19 cellular contexts compared by ENCODE assay signal in the genomic region with DNA sequence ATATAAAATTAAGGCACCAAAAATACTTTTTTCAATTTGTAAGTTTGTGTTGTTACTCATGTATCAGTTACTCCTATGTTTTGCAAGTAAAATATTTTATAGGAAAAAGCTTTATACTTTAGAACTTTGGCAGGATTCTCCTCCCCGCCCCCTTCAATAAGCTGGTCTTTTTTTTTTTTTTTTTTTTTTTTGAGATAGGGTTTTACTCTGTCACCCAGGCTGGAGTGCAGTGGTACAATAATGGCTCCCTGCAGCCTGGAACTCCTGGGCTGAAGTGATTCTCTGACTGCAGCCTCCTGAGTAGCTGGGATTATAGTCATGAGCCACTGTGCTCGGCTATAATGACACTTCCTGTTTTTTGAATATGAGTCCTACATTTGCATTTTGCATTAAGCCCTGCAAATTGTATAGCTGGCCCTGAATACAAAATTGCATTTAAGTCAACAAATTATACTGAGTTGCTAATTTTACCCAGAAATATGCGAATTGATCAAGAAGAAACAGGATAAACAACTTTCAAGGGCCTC.
"Had no signal": no experiment of that assay in that cellular context is flagged by ENCODE, and none has a peak within 500 bp of the region (broad histone marks: within the 10 kb centered on the region; RNA-seq: fewer than 3 reads in every experiment).

No MANE protein-coding gene starts in this region.

- H3K27me3 ChIP-seq: ascending aorta, colonic mucosa, tibial nerve had no signal

- H3K36me3 Mint-ChIP-seq: activated naive CD4-positive, alpha-beta T cell treated with anti-CD3 and anti-CD28 coated beads, Interleukin-2, amount 50 U/mL, for 24 hours; mesothelial cell of epicardium had no signal

- H3K4me1 ChIP-seq: ascending aorta had no signal

- H3K9me3 Mint-ChIP-seq: activated naive CD4-positive, alpha-beta T cell treated with anti-CD3 and anti-CD28 coated beads, Interleukin-2, amount 50 U/mL, for 24 hours; activated T-cell treated with anti-CD3 and anti-CD28 coated beads, Interleukin-2, amount 50 U/mL, for 72 hours; central memory CD8-positive, alpha-beta T cell; mesothelial cell of epicardium had no signal

- ATAC-seq: activated T-cell treated with anti-CD3 and anti-CD28 coated beads, Interleukin-2, amount 50 U/mL, for 72 hours had no signal

- DNase-seq: activated CD4-positive, CD25-positive, alpha-beta regulatory T cell treated with anti-CD3 and anti-CD28 coated beads, Interleukin-2, amount 50 U/mL, for 72 hours; activated CD8-positive, alpha-beta memory T cell treated with anti-CD3 and anti-CD28 coated beads for 24 hours; activated CD8-positive, alpha-beta memory T cell treated with anti-CD3 and anti-CD28 coated beads, Interleukin-2, amount 50 U/mL, for 48 hours; activated effector memory CD4-positive, alpha-beta T cell treated with anti-CD3 and anti-CD28 coated beads, Interleukin-2, amount 50 U/mL, for 16 hours; activated T-cell treated with anti-CD3 and anti-CD28 coated beads, Interleukin-2, amount 50 U/mL, for 72 hours; colonic mucosa; foreskin melanocyte; occipital lobe; stimulated activated CD4-positive, alpha-beta T cell treated with anti-CD3 and anti-CD28 coated beads, Interleukin-12 subunit alpha, Interleukin-12 subunit beta, amount 100 ng/mL, for 4 hours; stimulated activated CD4-positive, alpha-beta T cell treated with anti-CD3 and anti-CD28 coated beads, Interleukin-1b, Interleukin-23, amount 100 ng/mL, for 48 hours; stimulated activated CD8-positive, alpha-beta memory T cell treated with anti-CD3 and anti-CD28 coated beads, Interleukin-4, amount 100 ng/mL, for 48 hours; stimulated activated naive CD4-positive, alpha-beta T cell treated with Interleukin-2 at 50 U/mL for 16 hours had no signal

- H3K9me3 ChIP-seq: ascending aorta, colonic mucosa, tibial nerve had no signal

- H3K36me3 ChIP-seq: ascending aorta, colonic mucosa, tibial nerve had no signal

- H3K4me3 Mint-ChIP-seq: activated naive CD4-positive, alpha-beta T cell treated with anti-CD3 and anti-CD28 coated beads, Interleukin-2, amount 50 U/mL, for 24 hours; activated T-cell treated with anti-CD3 and anti-CD28 coated beads, Interleukin-2, amount 50 U/mL, for 72 hours; central memory CD8-positive, alpha-beta T cell; mesothelial cell of epicardium had no signal

- H3K27ac Mint-ChIP-seq: activated naive CD4-positive, alpha-beta T cell treated with anti-CD3 and anti-CD28 coated beads, Interleukin-2, amount 50 U/mL, for 24 hours; activated T-cell treated with anti-CD3 and anti-CD28 coated beads, Interleukin-2, amount 50 U/mL, for 72 hours; mesothelial cell of epicardium; progenitor cell of endocrine pancreas had no signal

- H3K4me3 ChIP-seq: ascending aorta, colonic mucosa, lung, tibial nerve had no signal

- H3K27me3 Mint-ChIP-seq: activated naive CD4-positive, alpha-beta T cell treated with anti-CD3 and anti-CD28 coated beads, Interleukin-2, amount 50 U/mL, for 24 hours; central memory CD8-positive, alpha-beta T cell; progenitor cell of endocrine pancreas had no signal
